ENCODE assay signal across 29 cellular contexts in genomic region chr3:14816359-14816758, GRCh38.
"Had no signal": no experiment of that assay in that cellular context is flagged by ENCODE, and none has a peak within 500 bp of the region (broad histone marks: within the 10 kb centered on the region; RNA-seq: fewer than 3 reads in every experiment).

No MANE protein-coding gene starts in this region.

- DNase-seq: stimulated activated CD4-positive, alpha-beta T cell treated with anti-CD3 and anti-CD28 coated beads, Interleukin-2, amount 100 ng/mL, for 48 hours; stimulated activated CD4-positive, alpha-beta T cell treated with anti-CD3 and anti-CD28 coated beads, Interleukin-4, amount 100 ng/mL, for 1 hour; stimulated activated CD4-positive, alpha-beta T cell treated with anti-CD3 and anti-CD28 coated beads, Interleukin-4, amount 100 ng/mL, for 24 hours; stimulated activated CD4-positive, alpha-beta T cell treated with anti-CD3 and anti-CD28 coated beads, Interleukin-4, amount 100 ng/mL, for 4 hours; stimulated activated CD8-positive, alpha-beta memory T cell treated with anti-CD3 and anti-CD28 coated beads, Interleukin-4, amount 100 ng/mL, for 48 hours; stimulated activated naive B cell treated with anti-CD40 and anti-IgM and Interleukin-4, amounts not matched to agents 10 μg/mL and 1 μg/mL and 100 μg/mL, for 72 hours; stimulated activated naive CD4-positive, alpha-beta T cell; stimulated activated naive CD4-positive, alpha-beta T cell treated with Interleukin-2 at 50 U/mL for 16 hours; stimulated activated naive CD8-positive, alpha-beta T cell treated with anti-CD3 and anti-CD28 coated beads, Interleukin-15, amount 100 ng/mL, for 72 hours; stimulated activated naive CD8-positive, alpha-beta T cell treated with anti-CD3 and anti-CD28 coated beads, Interleukin-15, Interleukin-2, amounts not matched to agents 100 U/mL and 50 U/mL, for 24 hours; stomach; substantia nigra; testis; thyroid gland; tibial artery; transverse colon; trophoblast cell; upper lobe of left lung; upper lobe of right lung; uterus had no signal

- H3K36me3 ChIP-seq: thoracic aorta, thyroid gland, transverse colon, upper lobe of right lung, uterus had no signal

- H3K9me3 Mint-ChIP-seq: stimulated activated effector memory CD8-positive, alpha-beta T cell treated with anti-CD3 and anti-CD28 coated beads, Interleukin-12 subunit alpha, Interleukin-12 subunit beta, amount 100 ng/mL, for 72 hours; stimulated activated memory B cell treated with anti-CD40 and anti-IgM and Interleukin-4, amounts not matched to agents 10 μg/mL and 1 μg/mL and 100 μg/mL, for 72 hours; stimulated activated naive B cell treated with anti-CD40 and anti-IgM and Interleukin-4, amounts not matched to agents 10 μg/mL and 1 μg/mL and 100 μg/mL, for 72 hours; stimulated activated naive CD8-positive, alpha-beta T cell treated with anti-CD3 and anti-CD28 coated beads, Interleukin-15, amount 100 ng/mL, for 72 hours; stimulated activated naive CD8-positive, alpha-beta T cell treated with anti-CD3 and anti-CD28 coated beads, Interleukin-15, Interleukin-2, amounts not matched to agents 100 ng/mL and 50 ng/mL, for 24 hours; type B pancreatic cell had no signal

- H3K27me3 ChIP-seq: testis, tibial nerve, upper lobe of right lung, uterus, vagina had no signal

- H3K27ac ChIP-seq: stomach, suprapubic skin, testis, thoracic aorta, thyroid gland, tibial artery, tibial nerve, transverse colon, upper lobe of left lung, upper lobe of right lung, uterus, vagina had no signal

- ATAC-seq: stimulated activated effector memory CD8-positive, alpha-beta T cell treated with anti-CD3 and anti-CD28 coated beads, Interleukin-12 subunit alpha, Interleukin-12 subunit beta, amount 100 ng/mL, for 72 hours; stimulated activated memory B cell treated with anti-CD40 and anti-IgM and Interleukin-4, amounts not matched to agents 10 μg/mL and 1 μg/mL and 100 μg/mL, for 72 hours; stimulated activated naive B cell treated with anti-CD40 and anti-IgM and Interleukin-4, amounts not matched to agents 10 μg/mL and 1 μg/mL and 100 μg/mL, for 72 hours; stimulated activated naive CD8-positive, alpha-beta T cell treated with anti-CD3 and anti-CD28 coated beads, Interleukin-15, amount 100 ng/mL, for 72 hours; stimulated activated naive CD8-positive, alpha-beta T cell treated with anti-CD3 and anti-CD28 coated beads, Interleukin-15, Interleukin-2, amounts not matched to agents 100 U/mL and 50 U/mL, for 24 hours; upper lobe of right lung had no signal

- FAIRE-seq: urothelium cell line had no signal

- H3K27ac Mint-ChIP-seq: stimulated activated effector memory CD8-positive, alpha-beta T cell treated with anti-CD3 and anti-CD28 coated beads, Interleukin-12 subunit alpha, Interleukin-12 subunit beta, amount 100 ng/mL, for 72 hours; stimulated activated memory B cell treated with anti-CD40 and anti-IgM and Interleukin-4, amounts not matched to agents 10 μg/mL and 1 μg/mL and 100 μg/mL, for 72 hours; stimulated activated naive B cell treated with anti-CD40 and anti-IgM and Interleukin-4, amounts not matched to agents 10 μg/mL and 1 μg/mL and 100 μg/mL, for 72 hours; stimulated activated naive CD8-positive, alpha-beta T cell treated with anti-CD3 and anti-CD28 coated beads, Interleukin-15, amount 100 ng/mL, for 72 hours; stimulated activated naive CD8-positive, alpha-beta T cell treated with anti-CD3 and anti-CD28 coated beads, Interleukin-15, Interleukin-2, amounts not matched to agents 100 ng/mL and 50 ng/mL, for 24 hours; type B pancreatic cell had no signal

- H3K36me3 Mint-ChIP-seq: stimulated activated effector memory CD8-positive, alpha-beta T cell treated with anti-CD3 and anti-CD28 coated beads, Interleukin-12 subunit alpha, Interleukin-12 subunit beta, amount 100 ng/mL, for 72 hours; stimulated activated memory B cell treated with anti-CD40 and anti-IgM and Interleukin-4, amounts not matched to agents 10 μg/mL and 1 μg/mL and 100 μg/mL, for 72 hours; stimulated activated naive B cell treated with anti-CD40 and anti-IgM and Interleukin-4, amounts not matched to agents 10 μg/mL and 1 μg/mL and 100 μg/mL, for 72 hours; type B pancreatic cell had no signal

- H3K9me3 ChIP-seq: stomach, suprapubic skin, testis, thoracic aorta, thyroid gland, tibial artery, tibial nerve, transverse colon, upper lobe of left lung, upper lobe of right lung, uterus, vagina had no signal

- H3K4me1 ChIP-seq: testis, thyroid gland, transverse colon, uterus had no signal

- H3K4me3 Mint-ChIP-seq: stimulated activated effector memory CD8-positive, alpha-beta T cell treated with anti-CD3 and anti-CD28 coated beads, Interleukin-12 subunit alpha, Interleukin-12 subunit beta, amount 100 ng/mL, for 72 hours; stimulated activated memory B cell treated with anti-CD40 and anti-IgM and Interleukin-4, amounts not matched to agents 10 μg/mL and 1 μg/mL and 100 μg/mL, for 72 hours; stimulated activated naive B cell treated with anti-CD40 and anti-IgM and Interleukin-4, amounts not matched to agents 10 μg/mL and 1 μg/mL and 100 μg/mL, for 72 hours; stimulated activated naive CD8-positive, alpha-beta T cell treated with anti-CD3 and anti-CD28 coated beads, Interleukin-15, amount 100 ng/mL, for 72 hours; stimulated activated naive CD8-positive, alpha-beta T cell treated with anti-CD3 and anti-CD28 coated beads, Interleukin-15, Interleukin-2, amounts not matched to agents 100 ng/mL and 50 ng/mL, for 24 hours; type B pancreatic cell had no signal

- H3K4me3 ChIP-seq: stomach, suprapubic skin, testis, thoracic aorta, thyroid gland, tibial artery, tibial nerve, transverse colon, upper lobe of left lung, upper lobe of right lung, uterus, vagina had no signal
